ENCODE assay signal across 12 cellular contexts in the genomic region with DNA sequence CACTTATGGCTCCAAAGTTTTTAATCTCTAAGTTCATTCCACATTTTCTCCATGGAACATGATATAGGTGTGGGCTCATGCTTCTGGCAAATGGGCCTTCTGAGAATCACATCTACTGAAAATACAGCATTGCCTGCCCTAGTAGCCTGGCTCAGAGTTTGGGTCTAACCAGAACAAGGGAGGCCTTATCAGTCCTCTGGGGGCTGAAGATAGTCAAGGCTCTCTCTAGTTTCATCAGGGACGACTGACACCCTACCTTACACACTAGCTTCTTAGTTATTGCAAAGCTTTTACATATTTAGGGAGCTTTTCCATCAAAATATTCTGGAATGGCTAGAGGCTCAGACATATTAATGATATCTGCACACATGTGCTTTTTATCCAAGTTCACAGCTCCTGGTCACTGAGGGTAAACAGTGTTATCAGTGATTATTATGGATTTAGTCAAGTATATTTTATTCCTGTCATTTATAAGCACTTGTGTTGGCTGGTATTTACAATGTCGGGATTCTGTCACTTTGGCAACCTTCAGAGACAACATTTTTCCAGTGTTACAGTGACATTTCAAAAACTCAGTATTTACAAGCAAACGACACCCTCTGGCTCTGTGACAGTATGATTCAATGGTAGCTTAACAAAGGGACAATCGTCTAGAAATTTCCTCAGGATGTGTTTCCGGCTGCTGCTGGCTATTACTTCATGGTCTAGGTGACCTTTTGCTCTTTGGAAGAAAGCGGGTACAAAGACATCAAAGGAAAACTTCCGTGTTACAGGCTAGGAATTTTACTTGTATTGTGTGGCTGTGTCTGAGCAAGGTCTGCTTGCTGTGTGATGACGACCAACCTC.
DNase-seq lines count a peak whose midpoint lies in the region; ATAC-seq and TF ChIP-seq lines count a peak whose summit lies in the region.
"Had no signal": no experiment of that assay in that cellular context is flagged by ENCODE, and none has a peak within 500 bp of the region (broad histone marks: within the 10 kb centered on the region; RNA-seq: fewer than 3 reads in every experiment).

No MANE protein-coding gene starts in this region.

- H3K4me1 ChIP-seq in SJSA1 (replicated peaks), result no peaks in the 10 kb centered on the region; the same call in none of the 2 replicates
- H3K4me1 ChIP-seq in esophagus muscularis mucosa, result peaks cover 4 to 26% (median 18%) of the 10 kb centered on the region in 4 donors
- peaks cover 18% of the 10 kb centered on the region for H3K4me1 ChIP-seq in lower lobe of right lung
- H3K4me1 ChIP-seq in stomach, result peaks cover 0 to 15% (median 8%) of the 10 kb centered on the region in 4 donors

- no peak for TF ChIP-seq POLR2A in esophagus muscularis mucosa (IDR thresholded peaks at IDR 0.05; ENCODE audit: low read depth)
- TF ChIP-seq POLR2A in stomach (IDR thresholded peaks at IDR 0.05), result no peak

- TF ChIP-seq CTCF in esophagus muscularis mucosa (IDR thresholded peaks at IDR 0.05) (no peak), lower lobe of right lung (IDR thresholded peaks at IDR 0.05) (no peak), stomach (IDR thresholded peaks at IDR 0.05) (no peak)

- no peak overlapping the region for H3K4me3 ChIP-seq in SJSA1
- no peak overlapping the region for H3K4me3 ChIP-seq in esophagus muscularis mucosa
- no peak overlapping the region for H3K4me3 ChIP-seq in lower lobe of right lung
- no peak overlapping the region for H3K4me3 ChIP-seq in stomach

- no peak for DNase-seq in SJSA1 (ENCODE audit: low read depth in 1 of 2, low spot score in 2 of 2)
- no peak for DNase-seq in esophagus muscularis mucosa (ENCODE audit: extremely low spot score)
- DNase-seq in lower lobe of right lung, result no peak
- no peak for DNase-seq in stomach
- no peak for DNase-seq in foreskin melanocyte
- DNase-seq in NCI-H446 treated with DMSO at 0.1 percent for 48 hours (lab: John Stamatoyannopoulos, UW), result no peak
- DNase-seq: activated CD4-positive, alpha-beta T cell treated with anti-CD3 and anti-CD28 coated beads, Interleukin-2, amount 50 U/mL, for 4 hours; NCI-H1436 treated with DMSO at 0.1 percent for 48 hours; NCI-H524; stimulated activated CD4-positive, alpha-beta T cell treated with anti-CD3 and anti-CD28 coated beads, Interleukin-15, amount 100 ng/mL, for 24 hours had no signal

- H3K27me3 ChIP-seq in SJSA1 (replicated peaks) (no peaks in the 10 kb centered on the region), esophagus muscularis mucosa (no peaks in the 10 kb centered on the region), lower lobe of right lung (ENCODE audit: low read depth) (no peaks in the 10 kb centered on the region), stomach (no peaks in the 10 kb centered on the region)

- 61% methylated on average over 8 of the region's 8 CpGs for WGBS in esophagus muscularis mucosa
- WGBS in stomach, 5 donors, result 19 to 39% (median 34%) methylated on average over 8 of the region's 8 CpGs

- H3K27ac ChIP-seq in SJSA1 (0 out of 2 replicates have a peak overlapping the region, but pooled peaks have one; percentile 23), esophagus muscularis mucosa (replicated peaks in 1 of 4) (peak overlapping the region; percentile 10 to 63 (median 57)), lower lobe of right lung (peak overlapping the region; percentile 65), stomach (peak overlapping the region in 3 of 5 donors; percentile 31 to 61 (median 57))

- TF ChIP-seq EP300 in esophagus muscularis mucosa (IDR thresholded peaks at IDR 0.05) (no peak), stomach (IDR thresholded peaks at IDR 0.05) (no peak)

- H3K9me3 ChIP-seq in SJSA1 (replicated peaks), result no peaks in the 10 kb centered on the region; the same call in 1 of the 2 replicates
- peaks cover 0 to 1% (median 0%) of the 10 kb centered on the region in 4 donors for H3K9me3 ChIP-seq in esophagus muscularis mucosa
- no peaks in the 10 kb centered on the region for H3K9me3 ChIP-seq in lower lobe of right lung
- peaks cover 0 to 4% (median 0%) of the 10 kb centered on the region in 4 donors for H3K9me3 ChIP-seq in stomach

- H3K36me3 ChIP-seq in SJSA1, result peaks cover 17% of the 10 kb centered on the region
- no peaks in the 10 kb centered on the region for H3K36me3 ChIP-seq in esophagus muscularis mucosa
- H3K36me3 ChIP-seq in lower lobe of right lung, result no peaks in the 10 kb centered on the region
- no peaks in the 10 kb centered on the region for H3K36me3 ChIP-seq in stomach

- ATAC-seq in lower lobe of right lung, result peak in 1 of 2 donors; percentile 53
- ATAC-seq in GM21515 (IDR thresholded peaks at IDR 0.05; ENCODE audit: unreplicated experiment), result no peak
- ATAC-seq in GM19395 (IDR thresholded peaks at IDR 0.05; ENCODE audit: unreplicated experiment), result no peak

- intact Hi-C loops in esophagus muscularis mucosa (cut with DNase I), result no loop called here
- intact Hi-C loops in lower lobe of right lung (cut with DNase I), result no loop called here
- intact Hi-C loops in stomach (cut with DNase I; ENCODE audit: low total_unique reads), result no loop called here
